ENCODE assay signal across 8 cellular contexts in the genomic region with DNA sequence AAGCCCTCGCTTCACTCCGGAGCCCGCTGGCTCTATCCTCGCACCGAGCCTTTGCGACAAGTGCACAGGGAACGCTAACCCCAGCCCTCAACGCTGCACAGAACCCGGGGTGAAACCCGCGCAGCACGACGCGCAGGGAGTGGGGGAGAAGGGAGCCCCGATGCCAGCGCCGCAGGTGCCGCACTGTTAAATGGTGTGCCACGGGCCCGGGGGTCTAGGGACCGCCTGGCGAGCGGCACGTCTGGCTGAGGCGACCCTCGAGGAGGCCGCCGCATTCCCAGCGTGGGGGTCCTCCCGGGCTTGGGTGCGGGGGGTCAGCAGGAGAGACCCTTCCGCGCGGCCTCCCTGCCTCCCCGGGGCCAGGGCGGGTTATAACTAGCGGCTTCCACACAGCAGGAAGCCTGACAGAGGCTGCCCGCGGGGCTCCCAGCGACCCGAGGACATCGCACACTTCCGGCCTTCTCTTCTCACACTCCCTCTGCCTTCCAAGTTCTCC. TPM values are rescaled to one million over a fixed set of nuclear protein-coding genes. Genes with fewer than 3 reads are reported as not detected.
DNase-seq lines count a peak whose midpoint lies in the region; ATAC-seq and TF ChIP-seq lines count a peak whose summit lies in the region.

No MANE protein-coding gene starts in this region.

- H3K27ac ChIP-seq in HUES6 (ENCODE audit: low read depth, low read length) (no peak overlapping the region), skeletal muscle tissue (ENCODE audit: low read depth, low read length) (peak overlapping the region; percentile 73)

- H3K9ac ChIP-seq in HUES6 (ENCODE audit: low read length) (peak overlapping the region; percentile 19), skeletal muscle tissue (ENCODE audit: low read depth in 1 of 3, low read length in 3 of 3) (peak overlapping the region; percentile 63 to 84 (median 70))

- peak overlapping the region; percentile 85 to 94 (median 91) for H3K27ac Mint-ChIP-seq in CD14-positive monocyte
- H3K27ac Mint-ChIP-seq in activated T-helper 17 cell treated with anti-CD3 and anti-CD28 coated beads, Interleukin-2, amount 50 U/mL, for 72 hours = peak overlapping the region; percentile 82
- no peak overlapping the region for H3K27ac Mint-ChIP-seq in glutamatergic neuron (ENCODE audit: unreplicated experiment)

- H3K36me3 ChIP-seq in HUES6 (ENCODE audit: control insufficient read depth, insufficient read depth, low read length) = no peaks in the 10 kb centered on the region
- H3K36me3 ChIP-seq in skeletal muscle tissue (ENCODE audit: control insufficient read depth in 3 of 3, insufficient read depth in 3 of 3, low read length in 3 of 3) = no peaks in the 10 kb centered on the region

- H3K4me1 Mint-ChIP-seq in CD14-positive monocyte = peaks cover 17% of the 10 kb centered on the region
- H3K4me1 Mint-ChIP-seq in activated T-helper 17 cell treated with anti-CD3 and anti-CD28 coated beads, Interleukin-2, amount 50 U/mL, for 72 hours = no peaks in the 10 kb centered on the region
- peaks cover 12% of the 10 kb centered on the region for H3K4me1 Mint-ChIP-seq in glutamatergic neuron (ENCODE audit: low read depth, unreplicated experiment)

- ATAC-seq in GM19463 (IDR thresholded peaks at IDR 0.05; ENCODE audit: unreplicated experiment) (peak; percentile 14), HG03097 (IDR thresholded peaks at IDR 0.05; ENCODE audit: low FRiP score, unreplicated experiment) (no peak)
- peak; percentile 54 for ATAC-seq in activated T-helper 17 cell treated with anti-CD3 and anti-CD28 coated beads, Interleukin-2, amount 50 U/mL, for 72 hours (replicated peaks)

- DNase-seq in CD14-positive monocyte (ENCODE audit: low spot score) (peak; percentile 55), glutamatergic neuron (peak; percentile 38), NCI-H2107 (lab: John Stamatoyannopoulos, UW) (no peak)

- H3K4me3 ChIP-seq in HUES6 (ENCODE audit: low read depth, low read length) = peak overlapping the region; percentile 48
- peak overlapping the region; percentile 78 to 87 (median 81) for H3K4me3 ChIP-seq in skeletal muscle tissue (ENCODE audit: low read length in 3 of 3)

- intact Hi-C loops in CD14-positive monocyte (cut with micrococcal nuclease) = loop anchor here (1.0 to 2.0 kb wide), 3 partner anchors 14 to 144 kb away; no protein-coding TSS in a partner anchor

- H3K27me3 ChIP-seq in HUES6 (ENCODE audit: control insufficient read depth, insufficient read depth, low read length) = peaks cover 4% of the 10 kb centered on the region; the same call in 1 of the 2 replicates
- H3K27me3 ChIP-seq in skeletal muscle tissue (ENCODE audit: control insufficient read depth in 3 of 3, insufficient read depth in 3 of 3, low read length in 3 of 3) = no peaks in the 10 kb centered on the region

- H3K9me3 ChIP-seq in HUES6 (ENCODE audit: control insufficient read depth, insufficient read depth, low read depth, low read length) (no peaks in the 10 kb centered on the region), skeletal muscle tissue (ENCODE audit: control insufficient read depth in 3 of 3, low read length in 3 of 3) (no peaks in the 10 kb centered on the region)

- H3K27me3 Mint-ChIP-seq in CD14-positive monocyte (ENCODE audit: low read depth in 3 of 3) = peaks cover 0 to 1% (median 0%) of the 10 kb centered on the region in 3 donors
- no peaks in the 10 kb centered on the region for H3K27me3 Mint-ChIP-seq in activated T-helper 17 cell treated with anti-CD3 and anti-CD28 coated beads, Interleukin-2, amount 50 U/mL, for 72 hours
- peaks cover 6% of the 10 kb centered on the region for H3K27me3 Mint-ChIP-seq in glutamatergic neuron (ENCODE audit: unreplicated experiment)

- TF ChIP-seq CTCF in CD14-positive monocyte (IDR thresholded peaks at IDR 0.05) (no peak), glutamatergic neuron (IDR thresholded peaks at IDR 0.05; ENCODE audit: partially characterized antibody, unreplicated experiment) (no peak)

- H3K4me3 Mint-ChIP-seq in CD14-positive monocyte (peak overlapping the region; percentile 81 to 90), glutamatergic neuron (ENCODE audit: unreplicated experiment) (no peak overlapping the region)
- peak overlapping the region; percentile 77 for H3K4me3 Mint-ChIP-seq in activated T-helper 17 cell treated with anti-CD3 and anti-CD28 coated beads, Interleukin-2, amount 50 U/mL, for 72 hours

- H3K4me1 ChIP-seq in HUES6 (ENCODE audit: control insufficient read depth, insufficient read depth, low read length) = peaks cover 21% of the 10 kb centered on the region
- peaks cover 23 to 34% (median 30%) of the 10 kb centered on the region in 3 donors for H3K4me1 ChIP-seq in skeletal muscle tissue (ENCODE audit: control insufficient read depth in 3 of 3, insufficient read depth in 3 of 3, low read length in 3 of 3)

- H3K9me3 Mint-ChIP-seq in CD14-positive monocyte (no peaks in the 10 kb centered on the region), glutamatergic neuron (ENCODE audit: unreplicated experiment) (peaks cover 7% of the 10 kb centered on the region)
- H3K9me3 Mint-ChIP-seq in activated T-helper 17 cell treated with anti-CD3 and anti-CD28 coated beads, Interleukin-2, amount 50 U/mL, for 72 hours = no peaks in the 10 kb centered on the region

- H3K36me3 Mint-ChIP-seq in CD14-positive monocyte (peaks cover 7 to 15% of the 10 kb centered on the region in 2 donors), glutamatergic neuron (ENCODE audit: unreplicated experiment) (no peaks in the 10 kb centered on the region)
- H3K36me3 Mint-ChIP-seq in activated T-helper 17 cell treated with anti-CD3 and anti-CD28 coated beads, Interleukin-2, amount 50 U/mL, for 72 hours (ENCODE audit: low read depth) = no peaks in the 10 kb centered on the region

RNA-seq across cellular contexts. Expression of a gene that starts 23.8 kb away (rescaled TPM):
- polyA plus RNA-seq in CD14-positive monocyte = not detected
- total RNA-seq in activated T-helper 17 cell treated with anti-CD3 and anti-CD28 coated beads, Interleukin-2, amount 50 U/mL, for 72 hours = not detected
- 14.6 TPM for total RNA-seq in glutamatergic neuron (ENCODE audit: unreplicated experiment)
- total RNA-seq in skeletal muscle tissue = not detected

Comparison
In these comparisons a context has a peak if more than half of its experiments do, and no peak if none do; other contexts are left out.
1. RNA of a gene that starts 23.8 kb away (total RNA-seq): 14.6 TPM in glutamatergic neuron (single experiment); not detected in activated T-helper 17 cell treated with anti-CD3 and anti-CD28 coated beads, Interleukin-2, amount 50 U/mL, for 72 hours and not detected in skeletal muscle tissue (single experiment); every median in the first group is over 10 times any median in the second.